ENCODE assay signal across 15 cellular contexts in the genomic region with DNA sequence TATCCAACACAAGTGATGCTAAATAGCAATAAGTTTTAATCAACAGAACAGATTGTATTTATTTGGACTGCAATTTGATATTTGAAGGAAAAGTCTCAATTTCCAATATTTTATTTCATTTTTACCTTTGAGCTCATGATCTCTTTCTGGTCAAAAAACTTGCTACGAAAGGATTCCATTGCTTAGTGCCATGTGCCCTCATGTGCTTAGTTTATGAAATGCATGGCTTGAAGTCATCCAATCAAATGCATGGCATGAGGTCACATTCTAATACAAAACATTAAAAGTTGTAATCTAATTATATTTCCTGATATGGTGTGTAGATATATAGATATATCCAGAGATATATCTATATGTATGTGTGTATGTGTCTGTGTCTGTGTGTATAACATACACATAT.
DNase-seq lines count a peak whose midpoint lies in the region; ATAC-seq, FAIRE-seq and TF ChIP-seq lines count a peak whose summit lies in the region.
"Had no signal": no experiment of that assay in that cellular context is flagged by ENCODE, and none has a peak within 500 bp of the region (broad histone marks: within the 10 kb centered on the region; RNA-seq: fewer than 3 reads in every experiment).

No MANE protein-coding gene starts in this region.

- FAIRE-seq in K562 (lab: Jason Lieb, UNC) (peak; percentile 58), GM12891 (lab: Jason Lieb, UNC) (no peak)

- no peak overlapping the region for H3K27ac Mint-ChIP-seq in neural progenitor cell
- H3K27ac Mint-ChIP-seq: HFFc6 had no signal

- no peak overlapping the region for H3K4me2 ChIP-seq in MM.1S (ENCODE audit: low read depth, low read length)
- no peak overlapping the region for H3K4me2 ChIP-seq in K562 (ENCODE audit: insufficient read depth, low read length)
- no peak overlapping the region for H3K4me2 ChIP-seq in neural progenitor cell
- H3K4me2 ChIP-seq in osteoblast (ENCODE audit: insufficient read depth, low read length): no peak overlapping the region

- TF ChIP-seq RAD21 in K562 (CRISPR knock-in tag; conservative IDR thresholded peaks at IDR 0.05 in 1 of 2, IDR thresholded peaks at IDR 0.05 in 1 of 2): peak; percentile 57 to 75

- no peaks in the 10 kb centered on the region for H3K79me2 ChIP-seq in MM.1S (ENCODE audit: low read length)
- no peaks in the 10 kb centered on the region for H3K79me2 ChIP-seq in K562 (ENCODE audit: control insufficient read depth, insufficient read depth, low read length)
- H3K79me2 ChIP-seq in neural progenitor cell (ENCODE audit: low read depth): no peaks in the 10 kb centered on the region
- no peaks in the 10 kb centered on the region for H3K79me2 ChIP-seq in osteoblast (ENCODE audit: insufficient read depth, low read length)

- H3K4me1 Mint-ChIP-seq in neural progenitor cell: no peaks in the 10 kb centered on the region

- no peaks in the 10 kb centered on the region for H3K36me3 Mint-ChIP-seq in neural progenitor cell

- TF ChIP-seq CTCF in MM.1S (IDR thresholded peaks at IDR 0.05; ENCODE audit: low read length): peak; percentile 6; the same call in 1 of the 2 replicates
- TF ChIP-seq CTCF in K562 (IDR thresholded peaks at IDR 0.05 in 2 of 3, conservative IDR thresholded peaks at IDR 0.05 in 1 of 3; ENCODE audit: insufficient read depth in 2 of 3, low read depth in 1 of 3, low read length in 3 of 3): peak; percentile 28 to 54 (median 50); a peak in 5 of 6 replicates
- peak; percentile 43 for TF ChIP-seq CTCF in neural progenitor cell (IDR thresholded peaks at IDR 0.05)
- TF ChIP-seq CTCF in osteoblast (IDR thresholded peaks at IDR 0.05; ENCODE audit: extremely low read depth, low read depth, low read length): no peak

- H3K27ac ChIP-seq in MM.1S (ENCODE audit: low read length): no peak overlapping the region
- H3K27ac ChIP-seq in K562 (ENCODE audit: extremely low read depth, low read depth, low read length): no peak overlapping the region
- H3K27ac ChIP-seq in neural progenitor cell: no peak overlapping the region
- H3K27ac ChIP-seq in osteoblast (ENCODE audit: low read depth, low read length): no peak overlapping the region
- H3K27ac ChIP-seq: dorsolateral prefrontal cortex, HL-60, vagina had no signal

- POLR2A ChIA-PET in K562 (lab: Yijun Ruan, JAX): interaction anchor here (0.6 to 0.9 kb wide), 2 partner anchors 433 to 448 kb away, joined by 3 read pairs; no protein-coding TSS in a partner anchor

- CTCF ChIA-PET in K562 (lab: Yijun Ruan, JAX; ENCODE audit: low intra/inter-chr PET ratio): no interaction called here

- H3K9ac ChIP-seq in MM.1S (ENCODE audit: low read length): no peak overlapping the region
- no peak overlapping the region for H3K9ac ChIP-seq in K562 (ENCODE audit: insufficient read depth in 1 of 2, low read depth in 2 of 2, low read length in 2 of 2)
- no peak overlapping the region for H3K9ac ChIP-seq in neural progenitor cell

- intact Hi-C loops in K562 (cut with micrococcal nuclease): no loop called here

- H2AFZ ChIP-seq in MM.1S (ENCODE audit: low read length): no peak overlapping the region
- H2AFZ ChIP-seq in K562 (ENCODE audit: low read depth, low read length): no peak overlapping the region
- no peak overlapping the region for H2AFZ ChIP-seq in neural progenitor cell (replicated peaks)
- H2AFZ ChIP-seq in osteoblast (ENCODE audit: low read length): no peak overlapping the region

- H3F3A ChIP-seq in MM.1S (ENCODE audit: insufficient read depth, low read length) (no peaks in the 10 kb centered on the region), neural progenitor cell (ENCODE audit: low read depth) (no peaks in the 10 kb centered on the region)

- no peaks in the 10 kb centered on the region for H3K9me2 ChIP-seq in MM.1S (replicated peaks; ENCODE audit: insufficient read depth, low read length)

- H3K9me3 Mint-ChIP-seq in neural progenitor cell: no peaks in the 10 kb centered on the region
- H3K9me3 Mint-ChIP-seq: HFFc6 had no signal

- no peak for TF ChIP-seq POLR2A in K562 (conservative IDR thresholded peaks at IDR 0.05)
- no peak for TF ChIP-seq POLR2A in GM12891 (IDR thresholded peaks at IDR 0.05; ENCODE audit: low read depth, low read length)

- ATAC-seq in K562: peak; percentile 60; the same call in 2 of the 3 replicates
- no peak for ATAC-seq in HG03139 (IDR thresholded peaks at IDR 0.05; ENCODE audit: unreplicated experiment)

- 17% methylated on average over 1 of the region's 1 CpG for WGBS in K562 (ENCODE audit: insufficient coverage, low coverage, missing lambda C conversion rate)

- H3K27me3 ChIP-seq in MM.1S (replicated peaks; ENCODE audit: insufficient read depth, low read length) (no peaks in the 10 kb centered on the region), K562 (ENCODE audit: control insufficient read depth in 2 of 2, insufficient read depth in 2 of 2, low read length in 2 of 2) (no peaks in the 10 kb centered on the region), neural progenitor cell (no peaks in the 10 kb centered on the region), osteoblast (ENCODE audit: insufficient read depth, low read length) (no peaks in the 10 kb centered on the region)
- H3K27me3 ChIP-seq: dorsolateral prefrontal cortex, vagina had no signal

- H3K4me1 ChIP-seq in MM.1S (ENCODE audit: low read length) (no peaks in the 10 kb centered on the region), K562 (replicated peaks in 1 of 2; ENCODE audit: control insufficient read depth in 2 of 2, insufficient read depth in 2 of 2, low read length in 2 of 2) (no peaks in the 10 kb centered on the region), neural progenitor cell (no peaks in the 10 kb centered on the region), osteoblast (ENCODE audit: insufficient read depth, low read length) (no peaks in the 10 kb centered on the region)
- H3K4me1 ChIP-seq: vagina had no signal

- H3K9me3 ChIP-seq in MM.1S (replicated peaks; ENCODE audit: insufficient read depth, low read length) (no peaks in the 10 kb centered on the region), K562 (replicated peaks; ENCODE audit: control insufficient read depth, insufficient read depth, low read depth, low read length) (no peaks in the 10 kb centered on the region), neural progenitor cell (ENCODE audit: low read depth) (no peaks in the 10 kb centered on the region), osteoblast (ENCODE audit: low read depth, low read length) (peaks cover 2% of the 10 kb centered on the region)
- H3K9me3 ChIP-seq: vagina had no signal

- H3K27me3 Mint-ChIP-seq in neural progenitor cell (ENCODE audit: insufficient read depth, low read depth): no peaks in the 10 kb centered on the region

- no peak overlapping the region for H3K4me3 ChIP-seq in MM.1S (ENCODE audit: low read length)
- no peak overlapping the region for H3K4me3 ChIP-seq in K562
- H3K4me3 ChIP-seq in neural progenitor cell: no peak overlapping the region
- no peak overlapping the region for H3K4me3 ChIP-seq in osteoblast (ENCODE audit: insufficient read depth, low read length)
- H3K4me3 ChIP-seq: dorsolateral prefrontal cortex, vagina had no signal

- DNase-seq in NCI-H82 (lab: John Stamatoyannopoulos, UW) (peak; percentile 10), NCI-H82 treated with DMSO at 0.1 percent for 48 hours (lab: John Stamatoyannopoulos, UW; ENCODE audit: unreplicated experiment) (no peak), MM.1S (no peak), K562 (ENCODE audit: extremely low read depth in 1 of 4, low spot score in 3 of 4) (peak in 1 of 4 experiments; percentile 32), neural progenitor cell (ENCODE audit: low spot score) (peak; percentile 9), osteoblast (ENCODE audit: insufficient read length, low spot score, missing footprints) (no peak), GM12891 (ENCODE audit: insufficient read length, low spot score) (no peak)
- DNase-seq: activated CD4-positive, alpha-beta T cell treated with anti-CD3 and anti-CD28 coated beads for 1 hour; dorsolateral prefrontal cortex; GDM1; HFFc6; NCI-H146 had no signal

- no peaks in the 10 kb centered on the region for H3K36me3 ChIP-seq in MM.1S (replicated peaks; ENCODE audit: insufficient read depth, low read length)
- no peaks in the 10 kb centered on the region for H3K36me3 ChIP-seq in K562 (ENCODE audit: control insufficient read depth, insufficient read depth, low read length)
- no peaks in the 10 kb centered on the region for H3K36me3 ChIP-seq in neural progenitor cell
- no peaks in the 10 kb centered on the region for H3K36me3 ChIP-seq in osteoblast (ENCODE audit: insufficient read depth, low read length)
- H3K36me3 ChIP-seq: vagina had no signal

- in situ Hi-C loops in K562 (cut with MboI): no loop called here

- no peak overlapping the region for H3K4me3 Mint-ChIP-seq in neural progenitor cell
- H3K4me3 Mint-ChIP-seq: HFFc6 had no signal

- TF ChIP-seq EP300 in K562 (IDR thresholded peaks at IDR 0.05; ENCODE audit: low read length): no peak

- BruUV-seq in K562 (replicated peaks; lab: Mats Ljungman, UMichigan): no TSS peak

- H3K9me1 ChIP-seq in K562 (ENCODE audit: control insufficient read depth, insufficient read depth, low read length): no peaks in the 10 kb centered on the region

- H4K20me1 ChIP-seq in MM.1S (ENCODE audit: insufficient read depth, low read length): no peaks in the 10 kb centered on the region
- H4K20me1 ChIP-seq in K562 (replicated peaks; ENCODE audit: control insufficient read depth, insufficient read depth, low read length): no peaks in the 10 kb centered on the region
- H4K20me1 ChIP-seq in neural progenitor cell (ENCODE audit: low read depth): no peaks in the 10 kb centered on the region
- H4K20me1 ChIP-seq in osteoblast (ENCODE audit: insufficient read depth, low read length): no peaks in the 10 kb centered on the region

TF ChIP-seq in K562, 482 proteins besides CTCF, POLR2A, EP300 and RAD21 (continues in another document):
- TF ChIP-seq L3MBTL2 (IDR thresholded peaks at IDR 0.05): no peak

TF ChIP-seq in GM12891, 5 proteins besides CTCF, POLR2A, EP300 and RAD21:
- TF ChIP-seq TAF1 (IDR thresholded peaks at IDR 0.05; ENCODE audit: low read depth, low read length) (no peak), SPI1 (IDR thresholded peaks at IDR 0.05; ENCODE audit: low read depth, low read length) (no peak), POU2F2 (IDR thresholded peaks at IDR 0.05; ENCODE audit: low read depth, low read length) (no peak), POLR2AphosphoS5 (IDR thresholded peaks at IDR 0.05; ENCODE audit: low read depth, low read length) (no peak), PAX5 (IDR thresholded peaks at IDR 0.05; ENCODE audit: insufficient read depth, low read length, severe bottlenecking) (no peak)

Comparison
In these comparisons a context has a peak if more than half of its experiments do, and no peak if none do; other contexts are left out.
1. DNase-seq: peak in NCI-H82 (single experiment) and neural progenitor cell (single experiment); none in NCI-H82 treated with DMSO at 0.1 percent for 48 hours (single experiment), MM.1S (single experiment), osteoblast (single experiment) and GM12891 (single experiment).